Comparison of ENCODE assay signal across 8 cellular contexts in genomic region chr1:19650416-19651140, GRCh38.
DNase-seq lines count a peak whose midpoint lies in the region; ATAC-seq lines count a peak whose summit lies in the region.

No MANE protein-coding gene starts in this region.

- H3K4me3 ChIP-seq in subcutaneous abdominal adipose tissue (ENCODE audit: low read depth in 1 of 5, low read length in 5 of 5) = peak overlapping the region in 4 of 5 donors; percentile 12 to 27 (median 16)

- H3K27ac ChIP-seq in caudate nucleus (ENCODE audit: low read depth, low read length) (peak overlapping the region; percentile 16), layer of hippocampus (ENCODE audit: low read depth, low read length) (peak overlapping the region; percentile 18), subcutaneous abdominal adipose tissue (ENCODE audit: low read depth, low read length) (peak overlapping the region; percentile 81)

- peaks cover 0 to 9% (median 6%) of the 10 kb centered on the region in 5 donors for H3K36me3 ChIP-seq in subcutaneous abdominal adipose tissue (ENCODE audit: control insufficient read depth in 5 of 5, insufficient read depth in 5 of 5, low read length in 5 of 5)

- peak overlapping the region; percentile 5 to 70 (median 48) for H3K9ac ChIP-seq in subcutaneous abdominal adipose tissue (ENCODE audit: low read length in 5 of 5)

- H3K27me3 ChIP-seq in layer of hippocampus (ENCODE audit: control insufficient read depth, insufficient read depth, low read length) (no peaks in the 10 kb centered on the region), subcutaneous abdominal adipose tissue (ENCODE audit: control insufficient read depth in 5 of 5, insufficient read depth in 4 of 5, low read length in 5 of 5) (no peaks in the 10 kb centered on the region)

- DNase-seq in NCI-H510A (lab: John Stamatoyannopoulos, UW) = peak; percentile 36
- peak in 5 of 61 donors; percentile 29 to 69 (median 49) for DNase-seq in caudate nucleus (lab: John Stamatoyannopoulos, UW)
- DNase-seq in HCEC 1CT = no peak
- no peak for DNase-seq in KG1 (lab: John Stamatoyannopoulos, UW)
- no peak for DNase-seq in hippocampal formation (lab: John Stamatoyannopoulos, UW)

- H3K4me1 ChIP-seq in subcutaneous abdominal adipose tissue (ENCODE audit: control insufficient read depth in 5 of 5, insufficient read depth in 5 of 5, low read length in 5 of 5) = peaks cover 10 to 68% (median 59%) of the 10 kb centered on the region in 5 donors

- no peaks in the 10 kb centered on the region for H3K9me3 ChIP-seq in subcutaneous abdominal adipose tissue (ENCODE audit: control insufficient read depth in 5 of 5, low read length in 5 of 5)

- ATAC-seq in activated CD4-positive, CD25-positive, alpha-beta regulatory T cell treated with anti-CD3 and anti-CD28 coated beads, Interleukin-2, amount 50 U/mL, for 24 hours = no peak

Comparison
In these comparisons a context has a peak if more than half of its experiments do, and no peak if none do; other contexts are left out.
1. H3K27ac ChIP-seq: peak in every context shown above with its lines; median percentile 81 in subcutaneous abdominal adipose tissue; 18 in layer of hippocampus; 16 in caudate nucleus.